In genomic region chr4:723706-724105, GRCh38 we compare ENCODE assay signal across 1 cellular context.
TF ChIP-seq lines count a peak whose summit lies in the region.

No MANE protein-coding gene starts in this region.

TF ChIP-seq in WTC11, 78 proteins besides CTCF, POLR2A, EP300 and RAD21 (continued from another document):
- TF ChIP-seq FOXJ3 (CRISPR knock-in tag; IDR thresholded peaks at IDR 0.05; ENCODE audit: borderline replicate concordance) (no peak), ARID4B (CRISPR knock-in tag; IDR thresholded peaks at IDR 0.05; ENCODE audit: borderline replicate concordance) (no peak), TEAD4 (CRISPR knock-in tag; IDR thresholded peaks at IDR 0.05) (no peak), JAZF1 (CRISPR knock-in tag; IDR thresholded peaks at IDR 0.05) (no peak), ZNF121 (CRISPR knock-in tag; IDR thresholded peaks at IDR 0.05) (no peak), RELA (CRISPR knock-in tag; IDR thresholded peaks at IDR 0.05; ENCODE audit: borderline replicate concordance) (no peak), MAX (CRISPR knock-in tag; IDR thresholded peaks at IDR 0.05) (no peak), ZMAT4 (CRISPR knock-in tag; IDR thresholded peaks at IDR 0.05) (no peak), ZNF232 (CRISPR knock-in tag; IDR thresholded peaks at IDR 0.05) (no peak), TP53 (CRISPR knock-in tag; IDR thresholded peaks at IDR 0.05) (no peak), USF1 (CRISPR knock-in tag; IDR thresholded peaks at IDR 0.05) (no peak), PRRX2 (CRISPR knock-in tag; IDR thresholded peaks at IDR 0.05) (no peak), ATF1 (CRISPR knock-in tag; IDR thresholded peaks at IDR 0.05) (no peak), ESRRA (CRISPR knock-in tag; IDR thresholded peaks at IDR 0.05; ENCODE audit: borderline replicate concordance) (no peak), NR1H2 (CRISPR knock-in tag; IDR thresholded peaks at IDR 0.05) (no peak)
